In the genomic region with DNA sequence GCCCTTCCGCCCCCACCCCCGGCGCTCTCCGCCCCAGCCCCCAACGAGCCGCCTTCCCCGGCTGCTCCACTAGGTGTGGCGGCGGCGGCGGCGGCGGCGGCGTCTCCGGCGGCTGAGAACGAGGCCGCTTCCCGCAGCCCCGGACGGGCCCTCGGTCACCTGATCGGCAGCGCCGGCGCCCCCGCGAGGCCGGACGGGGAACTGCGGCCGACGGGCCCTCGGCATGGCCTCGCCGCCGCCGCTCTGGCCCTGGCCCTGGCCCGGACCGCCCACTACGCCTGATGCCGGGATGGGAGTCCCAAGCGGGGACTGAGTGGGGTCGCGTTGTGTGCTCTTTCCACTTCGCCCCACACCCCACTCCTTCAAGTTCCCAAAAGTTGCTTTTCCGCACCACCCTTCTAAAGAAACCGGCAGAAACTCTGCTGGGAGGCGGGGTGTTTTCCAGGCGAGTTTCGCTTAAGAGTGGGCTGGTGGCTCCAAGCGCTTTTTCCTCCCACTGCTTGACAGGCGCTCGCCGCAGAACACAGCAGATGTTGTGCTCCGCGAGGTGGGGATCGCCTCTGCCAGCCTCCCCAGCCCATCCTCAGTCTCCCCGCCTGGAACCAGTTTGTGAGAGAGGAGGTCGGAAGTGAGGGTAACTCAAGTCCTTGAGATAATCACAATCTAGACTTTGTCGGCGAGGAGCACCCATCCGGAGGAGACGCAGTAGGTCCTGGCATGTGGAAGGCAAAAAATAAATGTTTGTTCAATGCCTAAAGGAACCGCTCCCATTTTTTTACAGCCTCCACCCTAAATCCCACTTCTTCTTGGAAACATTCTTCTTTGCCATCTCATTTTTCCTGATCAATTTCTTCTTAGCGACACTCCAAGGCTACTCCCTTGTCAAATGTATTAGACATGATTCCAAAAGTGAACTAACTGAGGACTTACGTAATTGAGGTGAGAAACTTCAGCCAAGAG, we compare ENCODE assay signal across 8 cellular contexts. TPM values are rescaled to one million over a fixed set of nuclear protein-coding genes. Genes with fewer than 3 reads are reported as not detected.
A peak's percentile ranks its signal among the peaks of the same experiment; 100 is the strongest.
DNase-seq lines count a peak whose midpoint lies in the region; ATAC-seq and TF ChIP-seq lines count a peak whose summit lies in the region.

A gene with protein sequence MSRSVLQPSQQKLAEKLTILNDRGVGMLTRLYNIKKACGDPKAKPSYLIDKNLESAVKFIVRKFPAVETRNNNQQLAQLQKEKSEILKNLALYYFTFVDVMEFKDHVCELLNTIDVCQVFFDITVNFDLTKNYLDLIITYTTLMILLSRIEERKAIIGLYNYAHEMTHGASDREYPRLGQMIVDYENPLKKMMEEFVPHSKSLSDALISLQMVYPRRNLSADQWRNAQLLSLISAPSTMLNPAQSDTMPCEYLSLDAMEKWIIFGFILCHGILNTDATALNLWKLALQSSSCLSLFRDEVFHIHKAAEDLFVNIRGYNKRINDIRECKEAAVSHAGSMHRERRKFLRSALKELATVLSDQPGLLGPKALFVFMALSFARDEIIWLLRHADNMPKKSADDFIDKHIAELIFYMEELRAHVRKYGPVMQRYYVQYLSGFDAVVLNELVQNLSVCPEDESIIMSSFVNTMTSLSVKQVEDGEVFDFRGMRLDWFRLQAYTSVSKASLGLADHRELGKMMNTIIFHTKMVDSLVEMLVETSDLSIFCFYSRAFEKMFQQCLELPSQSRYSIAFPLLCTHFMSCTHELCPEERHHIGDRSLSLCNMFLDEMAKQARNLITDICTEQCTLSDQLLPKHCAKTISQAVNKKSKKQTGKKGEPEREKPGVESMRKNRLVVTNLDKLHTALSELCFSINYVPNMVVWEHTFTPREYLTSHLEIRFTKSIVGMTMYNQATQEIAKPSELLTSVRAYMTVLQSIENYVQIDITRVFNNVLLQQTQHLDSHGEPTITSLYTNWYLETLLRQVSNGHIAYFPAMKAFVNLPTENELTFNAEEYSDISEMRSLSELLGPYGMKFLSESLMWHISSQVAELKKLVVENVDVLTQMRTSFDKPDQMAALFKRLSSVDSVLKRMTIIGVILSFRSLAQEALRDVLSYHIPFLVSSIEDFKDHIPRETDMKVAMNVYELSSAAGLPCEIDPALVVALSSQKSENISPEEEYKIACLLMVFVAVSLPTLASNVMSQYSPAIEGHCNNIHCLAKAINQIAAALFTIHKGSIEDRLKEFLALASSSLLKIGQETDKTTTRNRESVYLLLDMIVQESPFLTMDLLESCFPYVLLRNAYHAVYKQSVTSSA (minus strand): TSS at position 117 of the 960 bp plus-strand sequence. CDS start 358 bp downstream, outside the sequence.

- peak within 1 kb of the TSS; percentile 83 for H3K4me3 Mint-ChIP-seq in activated T-cell treated with anti-CD3 and anti-CD28 coated beads, Interleukin-2, amount 50 U/mL, for 4 hours

- H3K4me2 ChIP-seq in OCI-LY1 (ENCODE audit: low read length) = peak within 1 kb of the TSS; percentile 70

- peaks cover 47% of the 10 kb centered on the region for H3K27me3 Mint-ChIP-seq in activated T-cell treated with anti-CD3 and anti-CD28 coated beads, Interleukin-2, amount 50 U/mL, for 4 hours (ENCODE audit: low read depth)

- H3F3A ChIP-seq in OCI-LY1 (ENCODE audit: insufficient read depth, low read length) = peaks cover 3% of the 10 kb centered on the region; the same call in 1 of the 2 replicates

- peak; percentile 73 for TF ChIP-seq CTCF in OCI-LY1 (IDR thresholded peaks at IDR 0.05; ENCODE audit: low read length)

- H3K27me3 ChIP-seq in OCI-LY1 (ENCODE audit: insufficient read depth, low read length) (no peaks in the 10 kb centered on the region), mononuclear cell (ENCODE audit: insufficient read depth, low read length) (peaks cover 94% of the 10 kb centered on the region)

- H3K4me3 ChIP-seq in OCI-LY1 (ENCODE audit: low read depth, low read length, poor library complexity, severe bottlenecking) (peak within 1 kb of the TSS; percentile 59), mononuclear cell (ENCODE audit: low read length) (peak within 1 kb of the TSS; percentile 35)

- H3K9ac ChIP-seq in OCI-LY1 (ENCODE audit: low read length) = peak within 1 kb of the TSS; percentile 37; the same call in 1 of the 2 replicates

- H3K4me1 Mint-ChIP-seq in activated T-cell treated with anti-CD3 and anti-CD28 coated beads, Interleukin-2, amount 50 U/mL, for 4 hours (ENCODE audit: low read depth) = peaks cover 29% of the 10 kb centered on the region

- no peak within 1 kb of the TSS for H3K27ac ChIP-seq in OCI-LY1 (ENCODE audit: low read depth, low read length, poor library complexity, severe bottlenecking)

- H4K20me1 ChIP-seq in OCI-LY1 (ENCODE audit: insufficient read depth, low read length) = no peaks in the 10 kb centered on the region

- no peaks in the 10 kb centered on the region for H3K9me3 ChIP-seq in OCI-LY1 (ENCODE audit: low read length)
- no peaks in the 10 kb centered on the region for H3K9me3 ChIP-seq in mononuclear cell (ENCODE audit: low read depth, low read length)

- no peaks in the 10 kb centered on the region for H3K9me3 Mint-ChIP-seq in activated T-cell treated with anti-CD3 and anti-CD28 coated beads, Interleukin-2, amount 50 U/mL, for 4 hours

- peak; percentile 55 for TF ChIP-seq POLR2A in erythroblast (IDR thresholded peaks at IDR 0.05; ENCODE audit: low read length)

- peak; percentile 32 to 92 (median 74) for DNase-seq in C1 segment of cervical spinal cord (lab: John Stamatoyannopoulos, UW)
- DNase-seq in activated T-cell treated with anti-CD3 and anti-CD28 coated beads, Interleukin-2, amount 50 U/mL, for 4 hours = peak; percentile 78
- peak; percentile 90 to 95 for DNase-seq in erythroblast (lab: John Stamatoyannopoulos, UW)
- DNase-seq in stimulated activated CD8-positive, alpha-beta memory T cell treated with anti-CD3 and anti-CD28 coated beads, Interleukin-2, amount 100 ng/mL, for 1 hour (ENCODE audit: low read depth in 2 of 2) = peak; percentile 57 to 63

- ATAC-seq in GM19324 (IDR thresholded peaks at IDR 0.05; ENCODE audit: low FRiP score, unreplicated experiment) = peak; percentile 84
- peak; percentile 70 for ATAC-seq in HG03457 (IDR thresholded peaks at IDR 0.05; ENCODE audit: unreplicated experiment)
- ATAC-seq in activated T-cell treated with anti-CD3 and anti-CD28 coated beads, Interleukin-2, amount 50 U/mL, for 4 hours = peak; percentile 84 to 90

- H2AFZ ChIP-seq in OCI-LY1 (ENCODE audit: low read length) = no peak within 1 kb of the TSS

- H3K4me1 ChIP-seq in OCI-LY1 (ENCODE audit: insufficient read depth, low read length, severe bottlenecking) = peaks cover 31% of the 10 kb centered on the region
- H3K4me1 ChIP-seq in mononuclear cell (ENCODE audit: insufficient read depth, low read length) = peaks cover 22% of the 10 kb centered on the region

- H3K36me3 ChIP-seq in OCI-LY1 (ENCODE audit: insufficient read depth, low read length) = no peaks in the 10 kb centered on the region

- H3K9me2 ChIP-seq in OCI-LY1 (ENCODE audit: low read depth, low read length) = no peaks in the 10 kb centered on the region

- H3K79me2 ChIP-seq in OCI-LY1 (ENCODE audit: insufficient read depth, low read length) = no peaks in the 10 kb centered on the region

- H3K36me3 Mint-ChIP-seq in activated T-cell treated with anti-CD3 and anti-CD28 coated beads, Interleukin-2, amount 50 U/mL, for 4 hours (ENCODE audit: insufficient read depth) = no peaks in the 10 kb centered on the region

RNA-seq across cellular contexts. Expression of the gene that starts here (rescaled TPM):
- 10 to 100 TPM in 1 of 3 donors, 1 to 10 TPM in 2; 8.2 to 13.0 (median 8.3) TPM for total RNA-seq in activated T-cell treated with anti-CD3 and anti-CD28 coated beads, Interleukin-2, amount 50 U/mL, for 4 hours
- total RNA-seq in mononuclear cell = 8.8 TPM
